In genomic region chr3:101677436-101678286, GRCh38 we compare ENCODE assay signal across 9 cellular contexts. TPM values are rescaled to one million over a fixed set of nuclear protein-coding genes. Genes with fewer than 3 reads are reported as not detected.
DNase-seq lines count a peak whose midpoint lies in the region; ATAC-seq and TF ChIP-seq lines count a peak whose summit lies in the region.
"Had no signal": no experiment of that assay in that cellular context is flagged by ENCODE, and none has a peak within 500 bp of the region (broad histone marks: within the 10 kb centered on the region; RNA-seq: fewer than 3 reads in every experiment).

No MANE protein-coding gene starts in this region.

- intact Hi-C loops in left lung (cut with DNase I) (no loop called here), tibial artery (cut with DNase I; ENCODE audit: low total_unique reads) (loop anchor here (10.0 kb wide), 1 partner anchor 103 kb away; the partner anchor contains the start of gene PCNP)

- no peaks in the 10 kb centered on the region for H3K27me3 Mint-ChIP-seq in activated CD8-positive, alpha-beta memory T cell treated with anti-CD3 and anti-CD28 coated beads, Interleukin-2, amount 10 ng/mL, durations not matched to agents 7 days and 5 days

- H3K4me3 ChIP-seq in astrocyte of the cerebellum (ENCODE audit: low read depth, low read length) (peak overlapping the region; percentile 33), left lung (peak overlapping the region; percentile 5 to 89), tibial artery (peak overlapping the region; percentile 67 to 100)

- no peak for TF ChIP-seq CTCF in astrocyte of the cerebellum (IDR thresholded peaks at IDR 0.05; ENCODE audit: low read depth, low read length, missing control alignments)
- no peak for TF ChIP-seq CTCF in left lung (IDR thresholded peaks at IDR 0.05)
- no peak for TF ChIP-seq CTCF in tibial artery (IDR thresholded peaks at IDR 0.05)

- H3K4me3 Mint-ChIP-seq in activated CD8-positive, alpha-beta memory T cell treated with anti-CD3 and anti-CD28 coated beads, Interleukin-2, amount 10 ng/mL, durations not matched to agents 7 days and 5 days, result peak overlapping the region; percentile 86

- peak overlapping the region; percentile 58 to 98 for H3K27ac ChIP-seq in left lung
- peak overlapping the region; percentile 53 to 89 for H3K27ac ChIP-seq in tibial artery

- H3K27me3 ChIP-seq in left lung (no peaks in the 10 kb centered on the region), tibial artery (no peaks in the 10 kb centered on the region)

- CTCF ChIA-PET in activated CD8-positive, alpha-beta memory T cell treated with anti-CD3 and anti-CD28 coated beads, Interleukin-2, amount 10 ng/mL, durations not matched to agents 7 days and 5 days (lab: Charles Lee), result interaction anchor here (0.6 to 3.1 kb wide), 4 partner anchors 12 to 104 kb away, joined by 3 to 10 read pairs (median 6); partner anchors contain the start of gene PCNP

- H3K4me1 ChIP-seq in left lung (peaks cover 20 to 55% of the 10 kb centered on the region in 2 donors), tibial artery (peaks cover 7 to 30% (median 23%) of the 10 kb centered on the region in 4 donors)

- peaks cover 42% of the 10 kb centered on the region for H3K4me1 Mint-ChIP-seq in activated CD8-positive, alpha-beta memory T cell treated with anti-CD3 and anti-CD28 coated beads, Interleukin-2, amount 10 ng/mL, durations not matched to agents 7 days and 5 days

- no peak for DNase-seq in activated CD8-positive, alpha-beta memory T cell treated with anti-CD3 and anti-CD28 coated beads, Interleukin-2, amount 10 ng/mL, durations not matched to agents 7 days and 5 days
- DNase-seq in activated CD8-positive, alpha-beta memory T cell treated with anti-CD3 and anti-CD28 coated beads, Interleukin-2, amount 50 U/mL, for 4 hours, result no peak
- DNase-seq in astrocyte of the cerebellum (ENCODE audit: low read depth) (no peak), left lung (no peak), tibial artery (peak in 1 of 2 donors; percentile 70), NCI-H2107 treated with DMSO at 0.1 percent for 48 hours (lab: John Stamatoyannopoulos, UW; ENCODE audit: unreplicated experiment) (no peak), SKM-1 treated with dmso at 0.1 percent for 144 hours (lab: John Stamatoyannopoulos, UW; ENCODE audit: unreplicated experiment) (no peak), HuH-7.5 (ENCODE audit: low spot score) (no peak)
- DNase-seq: DMS153 had no signal

- H3K9me3 ChIP-seq in left lung, result no peaks in the 10 kb centered on the region
- H3K9me3 ChIP-seq in tibial artery, result no peaks in the 10 kb centered on the region

- ATAC-seq in activated CD8-positive, alpha-beta memory T cell treated with anti-CD3 and anti-CD28 coated beads, Interleukin-2, amount 10 ng/mL, durations not matched to agents 7 days and 5 days, result no peak
- no peak for ATAC-seq in left lung

- in situ Hi-C loops in astrocyte of the cerebellum (cut with HindIII; ENCODE audit: low sequenced_read_pairs), result no loop called here

- no peaks in the 10 kb centered on the region for H3K9me3 Mint-ChIP-seq in activated CD8-positive, alpha-beta memory T cell treated with anti-CD3 and anti-CD28 coated beads, Interleukin-2, amount 10 ng/mL, durations not matched to agents 7 days and 5 days (ENCODE audit: low read depth)

- H3K36me3 ChIP-seq in left lung (peaks cover 0 to 33% of the 10 kb centered on the region in 2 donors), tibial artery (peaks cover 29 to 36% (median 32%) of the 10 kb centered on the region in 3 donors)

- H3K36me3 Mint-ChIP-seq in activated CD8-positive, alpha-beta memory T cell treated with anti-CD3 and anti-CD28 coated beads, Interleukin-2, amount 10 ng/mL, durations not matched to agents 7 days and 5 days, result peaks cover 44% of the 10 kb centered on the region

- peak overlapping the region; percentile 98 for H3K27ac Mint-ChIP-seq in activated CD8-positive, alpha-beta memory T cell treated with anti-CD3 and anti-CD28 coated beads, Interleukin-2, amount 10 ng/mL, durations not matched to agents 7 days and 5 days

RNA-seq across cellular contexts. Expression of gene ZBTB11, which starts 0.7 kb away (rescaled TPM):
- total RNA-seq in activated CD8-positive, alpha-beta memory T cell treated with anti-CD3 and anti-CD28 coated beads, Interleukin-2, amount 10 ng/mL, durations not matched to agents 7 days and 5 days, result 10 to 100 TPM; 30.3 to 31.3 TPM
- 10 to 100 TPM; 16.6 to 18.1 TPM for total RNA-seq in left lung

RNA-seq across cellular contexts. Expression of gene RPL24, which starts 8.9 kb away (rescaled TPM):
- total RNA-seq in activated CD8-positive, alpha-beta memory T cell treated with anti-CD3 and anti-CD28 coated beads, Interleukin-2, amount 10 ng/mL, durations not matched to agents 7 days and 5 days, result 1,000 to 10,000 TPM in 1 of 2 experiments, 100 to 1,000 TPM in 1; 941 to 1,094 TPM
- total RNA-seq in left lung, result 100 to 1,000 TPM; 811 to 860 TPM

RNA-seq across cellular contexts. Expression of gene CEP97, which starts 46.8 kb away (rescaled TPM):
- total RNA-seq in activated CD8-positive, alpha-beta memory T cell treated with anti-CD3 and anti-CD28 coated beads, Interleukin-2, amount 10 ng/mL, durations not matched to agents 7 days and 5 days, result 10 to 100 TPM; 22.5 TPM
- total RNA-seq in left lung, result 10 to 100 TPM in 1 of 2 donors, 1 to 10 TPM in 1; 8.5 to 11.2 TPM

Comparison
In these comparisons a context has a peak if more than half of its experiments do, and no peak if none do; other contexts are left out.
1. H3K4me3 ChIP-seq: peak in every context shown above with its lines; median percentile 84 in tibial artery; 47 in left lung; 33 in astrocyte of the cerebellum.